23 cellular contexts compared by ENCODE assay signal in genomic region chr10:51709324-51709972, GRCh38.
"Had no signal": no experiment of that assay in that cellular context is flagged by ENCODE, and none has a peak within 500 bp of the region (broad histone marks: within the 10 kb centered on the region; RNA-seq: fewer than 3 reads in every experiment).

No MANE protein-coding gene starts in this region.

- H3K4me1 ChIP-seq: breast epithelium, lower lobe of right lung had no signal

- H3K4me1 Mint-ChIP-seq: neural crest cell had no signal

- H3K36me3 Mint-ChIP-seq: mesothelial cell of epicardium, T-cell had no signal

- H3K27me3 ChIP-seq: breast epithelium, esophagus muscularis mucosa, gastroesophageal sphincter, heart right ventricle, upper lobe of left lung had no signal

- H3K4me3 ChIP-seq: breast epithelium, esophagus muscularis mucosa, gastroesophageal sphincter, heart right ventricle, lower lobe of right lung, skin epidermis, upper lobe of left lung had no signal

- ATAC-seq: gastroesophageal sphincter, heart right ventricle, left colon, lower lobe of right lung, SK-N-SH treated with all-trans-retinoic acid at 6 μM for 48 hours had no signal

- H3K9me3 Mint-ChIP-seq: mesothelial cell of epicardium; neural crest cell; stimulated activated naive CD8-positive, alpha-beta T cell treated with anti-CD3 and anti-CD28 coated beads, Interleukin-15, Interleukin-2, amounts not matched to agents 100 ng/mL and 50 ng/mL, for 24 hours; T-cell had no signal

- H3K27me3 Mint-ChIP-seq: progenitor cell of endocrine pancreas; stimulated activated naive CD8-positive, alpha-beta T cell treated with anti-CD3 and anti-CD28 coated beads, Interleukin-15, Interleukin-2, amounts not matched to agents 100 ng/mL and 50 ng/mL, for 24 hours had no signal

- H3K36me3 ChIP-seq: breast epithelium, esophagus muscularis mucosa, gastroesophageal sphincter, heart right ventricle, lower lobe of right lung, upper lobe of left lung had no signal

- H3K4me3 Mint-ChIP-seq: mesothelial cell of epicardium; neural crest cell; stimulated activated naive CD8-positive, alpha-beta T cell treated with anti-CD3 and anti-CD28 coated beads, Interleukin-15, Interleukin-2, amounts not matched to agents 100 ng/mL and 50 ng/mL, for 24 hours had no signal

- DNase-seq: activated CD4-positive, alpha-beta T cell treated with anti-CD3 and anti-CD28 coated beads for 1 hour; activated CD4-positive, alpha-beta T cell treated with anti-CD3 and anti-CD28 coated beads, Interleukin-2, amount 50 U/mL, for 4 hours; activated naive CD4-positive, alpha-beta T cell treated with anti-CD3 and anti-CD28 coated beads, Interleukin-2, amount 50 U/mL, for 16 hours; activated T-cell treated with anti-CD3 and anti-CD28 coated beads for 4 hours; cerebellar nuclear complex; cortex of kidney; heart right ventricle; islet precursor cell; left colon; lower lobe of right lung; stimulated activated CD4-positive, alpha-beta T cell treated with anti-CD3 and anti-CD28 coated beads, Interleukin-2, amount 100 ng/mL, for 48 hours; T-cell; upper lobe of left lung had no signal

- H3K27ac Mint-ChIP-seq: mesothelial cell of epicardium; progenitor cell of endocrine pancreas; stimulated activated naive CD8-positive, alpha-beta T cell treated with anti-CD3 and anti-CD28 coated beads, Interleukin-15, Interleukin-2, amounts not matched to agents 100 ng/mL and 50 ng/mL, for 24 hours had no signal

- H3K9me3 ChIP-seq: breast epithelium, esophagus muscularis mucosa, gastroesophageal sphincter, heart right ventricle, lower lobe of right lung, upper lobe of left lung had no signal

- H3K27ac ChIP-seq: breast epithelium, lower lobe of right lung, skin epidermis, upper lobe of left lung, VCaP had no signal
